22 cellular contexts compared by ENCODE assay signal in the genomic region with DNA sequence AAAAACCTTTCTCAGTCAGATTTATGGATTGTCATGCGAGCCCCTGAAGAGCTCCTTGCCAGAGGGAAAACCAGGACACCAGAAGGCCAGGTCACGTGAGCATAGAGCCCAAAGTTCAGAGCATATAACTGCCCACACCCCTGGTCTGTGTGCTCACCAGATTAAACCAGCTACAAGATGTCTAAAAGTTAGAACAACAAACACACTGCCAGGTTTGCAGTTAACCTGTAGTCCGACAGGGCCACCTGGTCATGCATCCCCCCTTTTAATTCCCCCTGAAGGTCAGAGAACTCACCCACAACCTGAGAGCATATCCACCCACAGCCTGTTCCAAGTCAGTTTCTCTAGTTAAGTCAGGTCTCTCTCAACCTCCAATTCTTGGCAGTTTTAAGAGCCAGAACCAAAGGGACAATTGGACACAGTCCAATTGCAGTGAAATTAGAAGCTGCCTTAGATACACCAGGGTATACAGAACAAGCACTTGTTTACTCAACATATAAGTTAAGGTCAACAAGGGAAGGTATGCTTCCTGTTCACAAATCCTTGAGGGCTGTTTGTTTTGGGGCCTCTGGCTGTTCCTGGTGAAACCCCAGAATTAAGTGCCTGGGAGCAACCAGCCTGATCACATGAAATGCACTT.
A peak's percentile ranks its signal among the peaks of the same experiment; 100 is the strongest.
DNase-seq lines count a peak whose midpoint lies in the region; ATAC-seq and TF ChIP-seq lines count a peak whose summit lies in the region.
"Had no signal": no experiment of that assay in that cellular context is flagged by ENCODE, and none has a peak within 500 bp of the region (broad histone marks: within the 10 kb centered on the region; RNA-seq: fewer than 3 reads in every experiment).

No MANE protein-coding gene starts in this region.

- no peaks in the 10 kb centered on the region for H3K27me3 ChIP-seq in transverse colon
- H3K27me3 ChIP-seq: BLaER1 treated with 17β-estradiol and CSF1 and Interleukin-3, amounts not matched to agents 10 nM and 100 nM; esophagus muscularis mucosa; heart right ventricle; pancreas had no signal

- intact Hi-C loops in left colon (cut with DNase I, micrococcal nuclease) (no loop called here), transverse colon (cut with DNase I; ENCODE audit: low total_unique reads) (no loop called here)

- ATAC-seq in left colon (peak; percentile 96), GM18867 (IDR thresholded peaks at IDR 0.05; ENCODE audit: unreplicated experiment) (no peak)

- DNase-seq in SIG-M5 treated with dmso at 0.1 percent for 504 hours (lab: John Stamatoyannopoulos, UW; ENCODE audit: unreplicated experiment) (peak; percentile 4), SIG-M5 (lab: John Stamatoyannopoulos, UW) (no peak), NCI-H2196 (lab: John Stamatoyannopoulos, UW; ENCODE audit: unreplicated experiment) (peak; percentile 28), left colon (peak; percentile 71 to 85), transverse colon (peak; percentile 73), NCI-H526 (lab: John Stamatoyannopoulos, UW) (no peak), NCI-H1694 treated with DMSO at 0.1 percent for 48 hours (lab: John Stamatoyannopoulos, UW) (no peak)
- DNase-seq: activated CD4-positive, alpha-beta T cell treated with anti-CD3 and anti-CD28 coated beads, Interleukin-2, amount 50 U/mL, for 4 hours; activated naive CD4-positive, alpha-beta T cell treated with anti-CD3 and anti-CD28 coated beads, Interleukin-2, amount 50 U/mL, for 16 hours; activated T-cell treated with anti-CD3 and anti-CD28 coated beads, Interleukin-2, amount 50 U/mL, for 24 hours; dermis blood vessel endothelial cell; heart right ventricle; KBM-7; kidney; NCI-H1417 treated with DMSO at 0.1 percent for 48 hours; pancreas; PC-9; SK-N-SH; stimulated activated naive CD4-positive, alpha-beta T cell had no signal

- no peak for TF ChIP-seq POLR2A in transverse colon (IDR thresholded peaks at IDR 0.05)

- 33 to 49% methylated on average over 1 to 3 of the region's 3 CpGs for WGBS in transverse colon (ENCODE audit: low coverage in 1 of 2), 2 donors

- no peak overlapping the region for H3K4me3 ChIP-seq in transverse colon
- H3K4me3 ChIP-seq: BLaER1 treated with 17β-estradiol and CSF1 and Interleukin-3, amounts not matched to agents 10 nM and 100 nM; esophagus muscularis mucosa; heart right ventricle; pancreas; PC-9 had no signal

- TF ChIP-seq EP300 in transverse colon (IDR thresholded peaks at IDR 0.05; ENCODE audit: low read depth) = no peak

- peak in 2 of 5 experiments; percentile 8 to 23 for TF ChIP-seq CTCF in transverse colon (IDR thresholded peaks at IDR 0.05)

- peak overlapping the region; percentile 67 to 80 (median 74) for H3K27ac ChIP-seq in transverse colon
- H3K27ac ChIP-seq: BLaER1 treated with 17β-estradiol and CSF1 and Interleukin-3, amounts not matched to agents 10 nM and 100 nM; esophagus muscularis mucosa; heart right ventricle; pancreas; PC-9 had no signal

- no peaks in the 10 kb centered on the region for H3K9me3 ChIP-seq in transverse colon
- H3K9me3 ChIP-seq: BLaER1 treated with 17β-estradiol and CSF1 and Interleukin-3, amounts not matched to agents 10 nM and 100 nM; esophagus muscularis mucosa; heart right ventricle; pancreas; SK-N-SH had no signal

- H3K4me1 ChIP-seq in transverse colon = peaks cover 7 to 22% (median 12%) of the 10 kb centered on the region in 4 donors
- H3K4me1 ChIP-seq: BLaER1 treated with 17β-estradiol and CSF1 and Interleukin-3, amounts not matched to agents 10 nM and 100 nM; pancreas had no signal

- in situ Hi-C loops in transverse colon (cut with MboI; ENCODE audit: low pct_ligation_motif_present in 1 of 4, low pct_unique_long_range_greater_than_20kb in 1 of 4, low sequenced_read_pairs in 3 of 4) = no loop called here

- H3K36me3 ChIP-seq in transverse colon = no peaks in the 10 kb centered on the region
- H3K36me3 ChIP-seq: BLaER1 treated with 17β-estradiol and CSF1 and Interleukin-3, amounts not matched to agents 10 nM and 100 nM; esophagus muscularis mucosa; heart right ventricle; pancreas had no signal

Comparison
In these comparisons a context has a peak if more than half of its experiments do, and no peak if none do; other contexts are left out.
1. DNase-seq: peak in SIG-M5 treated with dmso at 0.1 percent for 504 hours (single experiment), NCI-H2196 (single experiment), left colon (2 of 2) and transverse colon (single experiment); none in SIG-M5 (single experiment), NCI-H526 (0 of 2) and NCI-H1694 treated with DMSO at 0.1 percent for 48 hours (single experiment).